ENCODE assay signal across 20 cellular contexts in genomic region chr20:40958598-40958997, GRCh38.
"Had no signal": no experiment of that assay in that cellular context is flagged by ENCODE, and none has a peak within 500 bp of the region (broad histone marks: within the 10 kb centered on the region; RNA-seq: fewer than 3 reads in every experiment).

No MANE protein-coding gene starts in this region.

- H3K9me3 Mint-ChIP-seq: natural killer cell, T-cell had no signal

- H3K4me1 ChIP-seq: prostate gland had no signal

- DNase-seq: activated CD4-positive, alpha-beta T cell treated with anti-CD3 and anti-CD28 coated beads for 1 hour; activated CD4-positive, alpha-beta T cell treated with anti-CD3 and anti-CD28 coated beads, Interleukin-2, amount 50 U/mL, for 4 hours; activated naive CD8-positive, alpha-beta T cell treated with anti-CD3 and anti-CD28 coated beads, Interleukin-2, amount 10 ng/mL, durations not matched to agents 7 days and 5 days; cerebellar nuclear complex; erythroblast; kidney; left ventricle myocardium inferior; mucosa of descending colon; natural killer cell; occipital lobe; stimulated activated CD4-positive, alpha-beta T cell treated with anti-CD3 and anti-CD28 coated beads, Interleukin-1b, Interleukin-23, amount 100 ng/mL, for 48 hours; T-cell; T1000 had no signal

- H3K36me3 Mint-ChIP-seq: activated naive CD8-positive, alpha-beta T cell treated with anti-CD3 and anti-CD28 coated beads, Interleukin-2, amount 10 ng/mL, durations not matched to agents 7 days and 5 days; natural killer cell; T-cell had no signal

- H3K36me3 ChIP-seq: gastroesophageal sphincter, left ventricle myocardium inferior, prostate gland, thoracic aorta had no signal

- H3K9me3 ChIP-seq: mucosa of descending colon, prostate gland, thoracic aorta had no signal

- H3K4me3 ChIP-seq: gastroesophageal sphincter, left ventricle myocardium inferior, mucosa of descending colon, prostate gland, SK-N-MC, thoracic aorta had no signal

- ATAC-seq: gastroesophageal sphincter, mucosa of descending colon, natural killer cell, sciatic nerve, T-cell had no signal

- H3K27ac Mint-ChIP-seq: activated naive CD8-positive, alpha-beta T cell treated with anti-CD3 and anti-CD28 coated beads, Interleukin-2, amount 10 ng/mL, durations not matched to agents 7 days and 5 days; activated T-helper 1 cell treated with anti-CD3 and anti-CD28 coated beads, Interleukin-12 subunit alpha, Interleukin-12 subunit beta, Interleukin-2, Interleukin-4 antibody, amounts not matched to agents 30 ng/mL and 10 ng/mL and 1 ng/mL, durations not matched to agents 14 hours and 24 hours and 36 hours; natural killer cell; T-cell had no signal

- H3K4me3 Mint-ChIP-seq: activated naive CD8-positive, alpha-beta T cell treated with anti-CD3 and anti-CD28 coated beads, Interleukin-2, amount 10 ng/mL, durations not matched to agents 7 days and 5 days; activated T-helper 1 cell treated with anti-CD3 and anti-CD28 coated beads, Interleukin-12 subunit alpha, Interleukin-12 subunit beta, Interleukin-2, Interleukin-4 antibody, amounts not matched to agents 30 ng/mL and 10 ng/mL and 1 ng/mL, durations not matched to agents 14 hours and 24 hours and 36 hours; natural killer cell; T-cell had no signal

- H3K27ac ChIP-seq: gastroesophageal sphincter, left ventricle myocardium inferior, prostate gland, SK-N-MC, thoracic aorta, VCaP had no signal
